Comparison of ENCODE assay signal across 21 cellular contexts in genomic region chr4:119244832-119245231, GRCh38. TPM values are rescaled to one million over a fixed set of nuclear protein-coding genes. Genes with fewer than 3 reads are reported as not detected.
DNase-seq lines count a peak whose midpoint lies in the region; ATAC-seq and TF ChIP-seq lines count a peak whose summit lies in the region.
"Had no signal": no experiment of that assay in that cellular context is flagged by ENCODE, and none has a peak within 500 bp of the region (broad histone marks: within the 10 kb centered on the region; RNA-seq: fewer than 3 reads in every experiment).

No MANE protein-coding gene starts in this region.

- peak overlapping the region; percentile 34 for H3K27ac Mint-ChIP-seq in HFFc6
- H3K27ac Mint-ChIP-seq in activated B cell treated with CpG ODN at 0.5 μM for 24 hours = no peak overlapping the region
- H3K27ac Mint-ChIP-seq: activated CD4-positive, alpha-beta T cell treated with anti-CD3 and anti-CD28 coated beads, Interleukin-2, amount 10 ng/mL, durations not matched to agents 7 days and 5 days; activated naive CD4-positive, alpha-beta T cell treated with anti-CD3 and anti-CD28 coated beads, Interleukin-2, amount 10 ng/mL, durations not matched to agents 7 days and 5 days; endodermal cell; stimulated activated naive CD8-positive, alpha-beta T cell treated with anti-CD3 and anti-CD28 coated beads, Interleukin-15, amount 100 ng/mL, for 72 hours; T-helper 2 cell treated with Interferon-gamma antibody and Interleukin-4, amounts not matched to agents 5 μg/mL and 100 μg/mL, for 36 hours; type B pancreatic cell had no signal

- no peak overlapping the region for H2AFZ ChIP-seq in smooth muscle cell (ENCODE audit: low read depth)

- H3F3A ChIP-seq in smooth muscle cell (ENCODE audit: low read depth) = no peaks in the 10 kb centered on the region

- H3K4me2 ChIP-seq in smooth muscle cell = no peak overlapping the region
- H3K4me2 ChIP-seq: KMS-11 had no signal

- H3K36me3 Mint-ChIP-seq in HFFc6 (ENCODE audit: low read depth) (peaks cover 62% of the 10 kb centered on the region), activated B cell treated with CpG ODN at 0.5 μM for 24 hours (ENCODE audit: low read depth) (peaks cover 30% of the 10 kb centered on the region)

- H3K79me2 ChIP-seq in smooth muscle cell (ENCODE audit: low read depth) = peaks cover 3% of the 10 kb centered on the region

- no peak overlapping the region for H3K27ac ChIP-seq in A673 (ENCODE audit: low read depth, low read length, poor library complexity, severe bottlenecking)
- no peak overlapping the region for H3K27ac ChIP-seq in smooth muscle cell (ENCODE audit: low read depth)
- H3K27ac ChIP-seq: KMS-11, right lobe of liver had no signal

- CTCF ChIA-PET in A673 (lab: Charles Lee) = no interaction called here
- CTCF ChIA-PET in activated B cell treated with CpG ODN at 0.5 μM for 24 hours (lab: Charles Lee) = no interaction called here

- intact Hi-C loops in A673 (cut with micrococcal nuclease; ENCODE audit: unreplicated experiment) = no loop called here
- intact Hi-C loops in activated B cell treated with CpG ODN at 0.5 μM for 24 hours (cut with micrococcal nuclease) = loop anchor here (5.0 kb wide), 1 partner anchor 37 kb away; no protein-coding TSS in a partner anchor

- DNase-seq in A673 (ENCODE audit: low spot score) (peak; percentile 27), HFFc6 (no peak), NOMO-1 treated with dmso at 0.1 percent for 144 hours (lab: John Stamatoyannopoulos, UW; ENCODE audit: unreplicated experiment) (peak; percentile 49), activated B cell treated with CpG ODN at 0.5 μM for 24 hours (no peak), smooth muscle cell (lab: John Stamatoyannopoulos, UW; ENCODE audit: unreplicated experiment) (no peak)
- no peak for DNase-seq in activated effector memory CD4-positive, alpha-beta T cell treated with Interleukin-2 at 50 U/mL for 16 hours
- DNase-seq in activated naive CD4-positive, alpha-beta T cell (lab: John Stamatoyannopoulos, UW) = no peak
- DNase-seq: activated CD4-positive, alpha-beta T cell treated with anti-CD3 and anti-CD28 coated beads, Interleukin-2, amount 10 ng/mL, durations not matched to agents 7 days and 5 days; activated naive CD4-positive, alpha-beta T cell treated with anti-CD3 and anti-CD28 coated beads, Interleukin-2, amount 10 ng/mL, durations not matched to agents 7 days and 5 days; aorta; endodermal cell; HCEC 1CT; NCI-H1436; right lobe of liver; SHP77 treated with DMSO at 0.1 percent for 48 hours; stimulated activated naive CD8-positive, alpha-beta T cell treated with anti-CD3 and anti-CD28 coated beads, Interleukin-15, amount 100 ng/mL, for 72 hours had no signal

- ATAC-seq in activated B cell treated with CpG ODN at 0.5 μM for 24 hours (ENCODE audit: low read depth) (peak; percentile 14), GM18867 (IDR thresholded peaks at IDR 0.05; ENCODE audit: unreplicated experiment) (no peak)
- ATAC-seq: stimulated activated naive CD8-positive, alpha-beta T cell treated with anti-CD3 and anti-CD28 coated beads, Interleukin-15, amount 100 ng/mL, for 72 hours had no signal

- H3K4me1 ChIP-seq in A673 (ENCODE audit: insufficient read depth, low read length, poor library complexity, severe bottlenecking) (peaks cover 18% of the 10 kb centered on the region), smooth muscle cell (ENCODE audit: low read depth) (no peaks in the 10 kb centered on the region)
- H3K4me1 ChIP-seq: right lobe of liver had no signal

- H3K9me3 ChIP-seq in A673 (ENCODE audit: low read depth, low read length, poor library complexity, severe bottlenecking) (no peaks in the 10 kb centered on the region), smooth muscle cell (replicated peaks; ENCODE audit: low read depth) (no peaks in the 10 kb centered on the region)
- H3K9me3 ChIP-seq: right lobe of liver had no signal

- H3K4me3 ChIP-seq in A673 (ENCODE audit: low read depth, low read length, poor library complexity, severe bottlenecking) = no peak overlapping the region
- H3K4me3 ChIP-seq in smooth muscle cell = no peak overlapping the region
- H3K4me3 ChIP-seq: lung, right lobe of liver had no signal

- no peak overlapping the region for H3K9ac ChIP-seq in smooth muscle cell (ENCODE audit: low read depth)
- H3K9ac ChIP-seq: KMS-11 had no signal

- H4K20me1 ChIP-seq in smooth muscle cell (ENCODE audit: low read depth) = no peaks in the 10 kb centered on the region

- TF ChIP-seq CTCF in A673 (conservative IDR thresholded peaks at IDR 0.05; ENCODE audit: low read depth, low read length) = no peak
- TF ChIP-seq CTCF in HFFc6 (IDR thresholded peaks at IDR 0.05) = no peak
- no peak for TF ChIP-seq CTCF in activated B cell treated with CpG ODN at 0.5 μM for 24 hours (IDR thresholded peaks at IDR 0.05)
- TF ChIP-seq CTCF in smooth muscle cell (IDR thresholded peaks at IDR 0.05; ENCODE audit: borderline replicate concordance, insufficient read depth, poor library complexity, severe bottlenecking) = no peak

- H3K4me3 Mint-ChIP-seq in HFFc6 (no peak overlapping the region), activated B cell treated with CpG ODN at 0.5 μM for 24 hours (no peak overlapping the region)
- H3K4me3 Mint-ChIP-seq: activated CD4-positive, alpha-beta T cell treated with anti-CD3 and anti-CD28 coated beads, Interleukin-2, amount 10 ng/mL, durations not matched to agents 7 days and 5 days; activated naive CD4-positive, alpha-beta T cell treated with anti-CD3 and anti-CD28 coated beads, Interleukin-2, amount 10 ng/mL, durations not matched to agents 7 days and 5 days; endodermal cell; stimulated activated naive CD8-positive, alpha-beta T cell treated with anti-CD3 and anti-CD28 coated beads, Interleukin-15, amount 100 ng/mL, for 72 hours; T-helper 2 cell treated with Interferon-gamma antibody and Interleukin-4, amounts not matched to agents 5 μg/mL and 100 μg/mL, for 36 hours; type B pancreatic cell had no signal

- H3K4me1 Mint-ChIP-seq in HFFc6 (ENCODE audit: low read depth) (peaks cover 44% of the 10 kb centered on the region), activated B cell treated with CpG ODN at 0.5 μM for 24 hours (peaks cover 15% of the 10 kb centered on the region)
- H3K4me1 Mint-ChIP-seq: activated CD4-positive, alpha-beta T cell treated with anti-CD3 and anti-CD28 coated beads, Interleukin-2, amount 10 ng/mL, durations not matched to agents 7 days and 5 days; activated naive CD4-positive, alpha-beta T cell treated with anti-CD3 and anti-CD28 coated beads, Interleukin-2, amount 10 ng/mL, durations not matched to agents 7 days and 5 days had no signal

- BruUV-seq in A673 (replicated peaks; lab: Mats Ljungman, UMichigan) = no TSS peak

- POLR2A ChIA-PET in A673 (lab: Charles Lee; ENCODE audit: low non-redundant PET) = no interaction called here
- POLR2A ChIA-PET in activated B cell treated with CpG ODN at 0.5 μM for 24 hours (lab: Charles Lee) = no interaction called here

- H3K27me3 Mint-ChIP-seq in HFFc6 (ENCODE audit: insufficient read depth) (peaks cover 4% of the 10 kb centered on the region), activated B cell treated with CpG ODN at 0.5 μM for 24 hours (no peaks in the 10 kb centered on the region)
- H3K27me3 Mint-ChIP-seq: activated CD4-positive, alpha-beta T cell treated with anti-CD3 and anti-CD28 coated beads, Interleukin-2, amount 10 ng/mL, durations not matched to agents 7 days and 5 days; activated naive CD4-positive, alpha-beta T cell treated with anti-CD3 and anti-CD28 coated beads, Interleukin-2, amount 10 ng/mL, durations not matched to agents 7 days and 5 days; stimulated activated naive CD8-positive, alpha-beta T cell treated with anti-CD3 and anti-CD28 coated beads, Interleukin-15, amount 100 ng/mL, for 72 hours; type B pancreatic cell had no signal

- H3K36me3 ChIP-seq in A673 (ENCODE audit: insufficient read depth, low read length, poor library complexity, severe bottlenecking) (no peaks in the 10 kb centered on the region), smooth muscle cell (ENCODE audit: low read depth) (no peaks in the 10 kb centered on the region)

- H3K9me3 Mint-ChIP-seq in HFFc6 (no peaks in the 10 kb centered on the region), activated B cell treated with CpG ODN at 0.5 μM for 24 hours (no peaks in the 10 kb centered on the region)
- H3K9me3 Mint-ChIP-seq: activated CD4-positive, alpha-beta T cell treated with anti-CD3 and anti-CD28 coated beads, Interleukin-2, amount 10 ng/mL, durations not matched to agents 7 days and 5 days; activated naive CD4-positive, alpha-beta T cell treated with anti-CD3 and anti-CD28 coated beads, Interleukin-2, amount 10 ng/mL, durations not matched to agents 7 days and 5 days; endodermal cell; stimulated activated naive CD8-positive, alpha-beta T cell treated with anti-CD3 and anti-CD28 coated beads, Interleukin-15, amount 100 ng/mL, for 72 hours; T-helper 2 cell treated with Interferon-gamma antibody and Interleukin-4, amounts not matched to agents 5 μg/mL and 100 μg/mL, for 36 hours; type B pancreatic cell had no signal

- H3K27me3 ChIP-seq in A673 (replicated peaks; ENCODE audit: insufficient read depth, low read depth, low read length, poor library complexity) (no peaks in the 10 kb centered on the region), smooth muscle cell (ENCODE audit: low read depth) (no peaks in the 10 kb centered on the region)
- H3K27me3 ChIP-seq: right lobe of liver had no signal

RNA-seq across cellular contexts. Expression of gene USP53, which starts 32.3 kb away (rescaled TPM):
- total RNA-seq in A673 (2021) (10.5 and 12.2 TPM in 2 replicates), activated B cell treated with CpG ODN at 0.5 μM for 24 hours (20.4 TPM in 2 replicates), smooth muscle cell (16.3 and 23.2 TPM in 2 replicates)
- total RNA-seq in HFFc6 (2021; fragmentation: NEBNext Ultra II Directional; extraction: Animal tissue kit (Norgen Biotek cat#: 25700)) = 100 to 1,000 TPM; 113 to 187 (median 120) TPM
- 4.2 and 12.6 TPM in 2 replicates for polyA plus RNA-seq in smooth muscle cell

Comparison
In these comparisons a context has a peak if more than half of its experiments do, and no peak if none do; other contexts are left out.
1. DNase-seq: peak in A673 (single experiment) and NOMO-1 treated with dmso at 0.1 percent for 144 hours (single experiment); none in HFFc6 (single experiment), activated B cell treated with CpG ODN at 0.5 μM for 24 hours (single experiment), activated effector memory CD4-positive, alpha-beta T cell treated with Interleukin-2 at 50 U/mL for 16 hours (single experiment), activated naive CD4-positive, alpha-beta T cell (0 of 4) and smooth muscle cell (single experiment).